1 cellular context compared by ENCODE assay signal in genomic region chr7:155210386-155210785, GRCh38.
TF ChIP-seq lines count a peak whose summit lies in the region.

No MANE protein-coding gene starts in this region.

TF ChIP-seq in GM23338, 12 proteins besides CTCF, POLR2A, EP300 and RAD21 (continued from another document):
- TF ChIP-seq ZNF462 (CRISPR knock-in tag; IDR thresholded peaks at IDR 0.05) = no peak
- TF ChIP-seq REST (IDR thresholded peaks at IDR 0.05; ENCODE audit: unreplicated experiment) = no peak
